ENCODE assay signal across 27 cellular contexts in the genomic region with DNA sequence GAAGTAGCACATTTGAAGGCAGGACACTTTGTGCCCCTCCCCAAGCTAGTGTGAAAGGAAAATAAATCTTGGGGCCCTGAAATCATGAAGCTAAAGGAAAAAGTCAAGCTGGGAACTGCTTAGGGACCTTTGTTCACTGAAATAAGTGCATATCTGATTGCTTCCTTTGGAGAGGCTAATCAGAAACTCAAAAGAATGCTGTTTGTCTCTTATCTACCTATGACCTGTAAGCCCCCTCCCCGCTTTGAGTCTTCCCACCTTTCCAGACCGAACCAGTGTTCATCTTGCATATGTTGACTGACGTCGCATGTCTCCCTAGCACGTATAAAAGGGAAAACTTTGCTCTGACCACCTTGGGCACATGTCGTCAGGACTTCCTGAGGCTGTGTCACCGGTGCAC.
"Had no signal": no experiment of that assay in that cellular context is flagged by ENCODE, and none has a peak within 500 bp of the region (broad histone marks: within the 10 kb centered on the region; RNA-seq: fewer than 3 reads in every experiment).

No MANE protein-coding gene starts in this region.

- H3K27ac ChIP-seq: ascending aorta, cardiac muscle cell, RWPE1, SJCRH30, VCaP had no signal

- H3K4me1 ChIP-seq: ascending aorta, SJCRH30 had no signal

- H3K4me3 Mint-ChIP-seq: activated CD4-positive, alpha-beta T cell treated with anti-CD3 and anti-CD28 coated beads for 36 hours; activated CD8-positive, alpha-beta memory T cell treated with anti-CD3 and anti-CD28 coated beads, Interleukin-2, amount 10 ng/mL, durations not matched to agents 7 days and 5 days; activated naive CD4-positive, alpha-beta T cell treated with anti-CD3 and anti-CD28 coated beads, Interleukin-2, amount 50 U/mL, for 24 hours; activated T-cell treated with anti-CD3 and anti-CD28 coated beads, Interleukin-2, amount 50 U/mL, for 24 hours; activated T-helper 1 cell treated with anti-CD3 and anti-CD28 coated beads, Interleukin-12 subunit alpha, Interleukin-12 subunit beta, Interleukin-2, Interleukin-4 antibody, amounts not matched to agents 30 ng/mL and 10 ng/mL and 1 ng/mL, durations not matched to agents 14 hours and 24 hours and 36 hours; brain had no signal

- DNase-seq: activated CD4-positive, alpha-beta T cell treated with anti-CD3 and anti-CD28 coated beads for 36 hours; activated CD4-positive, CD25-positive, alpha-beta regulatory T cell; activated CD8-positive, alpha-beta memory T cell treated with anti-CD3 and anti-CD28 coated beads, Interleukin-2, amount 10 ng/mL, durations not matched to agents 7 days and 5 days; activated effector memory CD4-positive, alpha-beta T cell treated with Interleukin-2 at 50 U/mL for 16 hours; activated naive CD4-positive, alpha-beta T cell; activated T-cell treated with anti-CD3 and anti-CD28 coated beads, Interleukin-2, amount 50 U/mL, for 24 hours; cerebellar nuclear complex; MG63; NCI-H1105; NCI-H1436; NCI-H1694 treated with DMSO at 0.1 percent for 48 hours; NCI-H2029 treated with DMSO at 0.1 percent for 48 hours; NCI-H510A treated with DMSO at 0.1 percent for 48 hours; NCI-H69; NK-92 treated with Interleukin-12 subunit alpha and Interleukin-12 subunit beta, amount 100 ng/mL, for 24 hours; OCI-M1; Right ventricle myocardium superior; SJCRH30; SK-N-SH; T-helper 1 cell had no signal

- H3K36me3 ChIP-seq: ascending aorta, cardiac muscle cell, MG63, SJCRH30 had no signal

- H3K9me3 ChIP-seq: ascending aorta, MG63, SJCRH30, SK-N-SH had no signal

- H3K36me3 Mint-ChIP-seq: activated CD8-positive, alpha-beta memory T cell treated with anti-CD3 and anti-CD28 coated beads, Interleukin-2, amount 10 ng/mL, durations not matched to agents 7 days and 5 days; activated naive CD4-positive, alpha-beta T cell treated with anti-CD3 and anti-CD28 coated beads, Interleukin-2, amount 50 U/mL, for 24 hours; brain had no signal

- H3K9me3 Mint-ChIP-seq: activated naive CD4-positive, alpha-beta T cell treated with anti-CD3 and anti-CD28 coated beads, Interleukin-2, amount 50 U/mL, for 24 hours; activated T-cell treated with anti-CD3 and anti-CD28 coated beads, Interleukin-2, amount 50 U/mL, for 24 hours; activated T-helper 1 cell treated with anti-CD3 and anti-CD28 coated beads, Interleukin-12 subunit alpha, Interleukin-12 subunit beta, Interleukin-2, Interleukin-4 antibody, amounts not matched to agents 30 ng/mL and 10 ng/mL and 1 ng/mL, durations not matched to agents 14 hours and 24 hours and 36 hours; brain had no signal

- H3K4me1 Mint-ChIP-seq: activated CD4-positive, alpha-beta T cell treated with anti-CD3 and anti-CD28 coated beads for 36 hours; activated naive CD4-positive, alpha-beta T cell treated with anti-CD3 and anti-CD28 coated beads, Interleukin-2, amount 50 U/mL, for 24 hours; brain had no signal

- H3K27me3 ChIP-seq: ascending aorta, cardiac muscle cell, MG63 had no signal

- H3K27ac Mint-ChIP-seq: activated CD4-positive, alpha-beta T cell treated with anti-CD3 and anti-CD28 coated beads for 36 hours; activated CD8-positive, alpha-beta memory T cell treated with anti-CD3 and anti-CD28 coated beads, Interleukin-2, amount 10 ng/mL, durations not matched to agents 7 days and 5 days; activated naive CD4-positive, alpha-beta T cell treated with anti-CD3 and anti-CD28 coated beads, Interleukin-2, amount 50 U/mL, for 24 hours; activated T-cell treated with anti-CD3 and anti-CD28 coated beads, Interleukin-2, amount 50 U/mL, for 24 hours; activated T-helper 1 cell treated with anti-CD3 and anti-CD28 coated beads, Interleukin-12 subunit alpha, Interleukin-12 subunit beta, Interleukin-2, Interleukin-4 antibody, amounts not matched to agents 30 ng/mL and 10 ng/mL and 1 ng/mL, durations not matched to agents 14 hours and 24 hours and 36 hours; brain had no signal

- H3K4me3 ChIP-seq: ascending aorta, cardiac muscle cell, MG63, SJCRH30 had no signal
